9 cellular contexts compared by ENCODE assay signal in the genomic region with DNA sequence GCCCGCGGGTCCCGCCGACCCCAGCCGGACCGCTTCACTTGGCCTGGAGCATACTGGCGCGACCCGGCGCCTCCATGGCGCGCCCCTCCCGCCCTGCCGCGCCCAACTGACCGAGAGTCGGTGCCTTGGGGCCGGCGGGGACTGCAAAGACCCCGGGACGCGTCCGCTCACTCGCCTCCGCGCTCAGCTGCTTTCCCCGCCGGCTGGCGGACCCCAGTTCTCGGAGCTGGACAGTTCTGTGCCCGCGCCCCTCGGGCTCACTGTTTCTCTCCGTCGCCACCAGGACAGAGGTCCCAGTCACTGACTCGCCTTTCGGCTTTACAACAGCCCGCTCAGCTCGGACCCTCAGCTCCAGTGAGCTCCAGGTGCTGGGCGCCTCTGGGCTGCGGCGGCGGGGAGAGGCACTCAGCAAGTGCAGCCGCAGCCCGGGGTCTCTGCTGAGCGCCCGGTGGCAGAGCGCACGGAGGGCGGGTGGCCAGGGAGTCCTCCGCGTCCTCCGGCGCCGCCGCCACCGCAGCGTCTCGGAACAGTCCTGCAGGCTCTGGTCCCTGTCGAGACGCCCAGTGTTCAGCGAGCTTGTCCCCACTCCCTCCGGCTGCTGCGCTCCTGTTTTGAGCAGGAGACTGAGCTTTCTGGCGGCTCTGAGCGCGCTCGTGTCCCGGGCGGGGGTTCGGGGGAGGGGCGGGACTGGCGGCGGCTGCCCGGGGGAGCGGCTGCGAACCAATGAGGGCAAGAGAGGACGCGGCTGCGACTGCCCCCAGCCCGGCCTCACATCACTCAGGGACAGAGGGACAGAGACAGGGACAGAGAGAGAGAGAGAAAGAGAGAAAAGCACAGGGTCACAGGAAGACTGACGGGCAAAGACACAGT. TPM values are rescaled to one million over a fixed set of nuclear protein-coding genes. Genes with fewer than 3 reads are reported as not detected.
A peak's percentile ranks its signal among the peaks of the same experiment; 100 is the strongest.
DNase-seq lines count a peak whose midpoint lies in the region; ATAC-seq and TF ChIP-seq lines count a peak whose summit lies in the region.
"Had no signal": no experiment of that assay in that cellular context is flagged by ENCODE, and none has a peak within 500 bp of the region (broad histone marks: within the 10 kb centered on the region; RNA-seq: fewer than 3 reads in every experiment).

A gene (minus strand): TSS at position 637 of the 870 bp plus-strand sequence. CDS start 638 bp downstream, outside the sequence.

- peaks cover 10% of the 10 kb centered on the region for H3K4me1 Mint-ChIP-seq in CD14-positive monocyte

- H3K4me3 Mint-ChIP-seq in CD14-positive monocyte = peak within 1 kb of the TSS; percentile 53 to 81

- intact Hi-C loops in CD14-positive monocyte (cut with micrococcal nuclease) = no loop called here

- peaks cover 0 to 6% (median 2%) of the 10 kb centered on the region in 7 donors for H3K9me3 Mint-ChIP-seq in CD14-positive monocyte

- H3K27me3 ChIP-seq in neuron (ENCODE audit: insufficient read depth, low read length) = peaks cover 34% of the 10 kb centered on the region

- H3K4me1 ChIP-seq in neuron (ENCODE audit: insufficient read depth, low read length) = peaks cover 11% of the 10 kb centered on the region

- no peak for TF ChIP-seq CTCF in CD14-positive monocyte (IDR thresholded peaks at IDR 0.05)
- no peak for TF ChIP-seq CTCF in fibroblast of the aortic adventitia (IDR thresholded peaks at IDR 0.05; ENCODE audit: insufficient read depth, low read length)

- peak within 1 kb of the TSS; percentile 62 for H2AFZ ChIP-seq in neuron (ENCODE audit: low read depth, low read length)

- DNase-seq in CD14-positive monocyte (ENCODE audit: low spot score) (no peak), NCI-H2227 treated with DMSO at 0.1 percent for 48 hours (lab: John Stamatoyannopoulos, UW) (peak; percentile 48), fibroblast of the aortic adventitia (ENCODE audit: low read depth) (no peak), middle frontal gyrus (ENCODE audit: extremely low spot score, low spot score) (no peak)
- no peak for DNase-seq in stimulated activated CD4-positive, alpha-beta T cell treated with anti-CD3 and anti-CD28 coated beads, Interleukin-15, amount 100 ng/mL, for 24 hours

- peaks cover 3% of the 10 kb centered on the region for H3K9me3 ChIP-seq in neuron (ENCODE audit: low read length)

- H3K36me3 Mint-ChIP-seq in CD14-positive monocyte = peaks cover 8 to 15% of the 10 kb centered on the region in 2 donors

- no peak for ATAC-seq in GM21423 (IDR thresholded peaks at IDR 0.05; ENCODE audit: unreplicated experiment)
- ATAC-seq in GM21381 (IDR thresholded peaks at IDR 0.05; ENCODE audit: unreplicated experiment) = no peak

- peak within 1 kb of the TSS; percentile 44 for H3K4me3 ChIP-seq in fibroblast of the aortic adventitia (ENCODE audit: low read depth, low read length)
- peak within 1 kb of the TSS; percentile 55 for H3K4me3 ChIP-seq in neuron (ENCODE audit: low read length)

- peaks cover 50 to 74% (median 57%) of the 10 kb centered on the region in 3 donors for H3K27me3 Mint-ChIP-seq in CD14-positive monocyte (ENCODE audit: low read depth in 3 of 3)

- no peak within 1 kb of the TSS for H3K27ac Mint-ChIP-seq in CD14-positive monocyte

- peaks cover 12% of the 10 kb centered on the region for H3K36me3 ChIP-seq in neuron (ENCODE audit: insufficient read depth, low read length)

RNA-seq across cellular contexts. Expression of the gene that starts here (rescaled TPM):
- not detected for polyA plus RNA-seq in CD14-positive monocyte
- total RNA-seq in fibroblast of the aortic adventitia (ENCODE audit: low replicate concordance) = not detected in 2 replicates
- total RNA-seq: NCI-H460 had no signal
